Comparison of ENCODE assay signal across 32 cellular contexts in the genomic region with DNA sequence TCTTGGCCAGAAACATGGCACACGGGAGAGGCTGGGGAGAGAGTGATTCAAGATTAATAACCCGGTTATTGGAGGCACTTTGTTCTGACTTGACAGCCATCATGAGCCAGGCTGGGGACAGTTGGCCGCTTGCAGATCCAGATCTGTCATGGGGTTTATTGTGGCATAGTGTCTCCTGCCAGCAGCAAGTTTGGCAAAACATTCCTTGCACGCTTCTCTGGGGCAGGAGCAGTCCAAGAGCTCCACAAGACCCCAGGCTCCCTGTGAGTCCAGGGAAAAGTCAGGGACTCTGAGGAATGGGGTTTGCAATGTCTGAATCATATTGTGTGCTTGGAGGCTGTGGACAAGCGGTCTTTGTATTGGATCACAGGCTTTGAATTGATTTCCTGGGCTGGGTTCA.
"Had no signal": no experiment of that assay in that cellular context is flagged by ENCODE, and none has a peak within 500 bp of the region (broad histone marks: within the 10 kb centered on the region; RNA-seq: fewer than 3 reads in every experiment).

No MANE protein-coding gene starts in this region.

- H3K27ac Mint-ChIP-seq: activated CD4-positive, alpha-beta T cell treated with anti-CD3 and anti-CD28 coated beads, Interleukin-2, amount 10 ng/mL, durations not matched to agents 24 days and 14 days; activated CD8-positive, alpha-beta T cell treated with anti-CD3 and anti-CD28 coated beads for 36 hours; activated naive CD8-positive, alpha-beta T cell treated with anti-CD3 and anti-CD28 coated beads for 36 hours; activated T-cell treated with anti-CD3 and anti-CD28 coated beads, Interleukin-2, amount 50 U/mL, for 72 hours; activated T-helper 17 cell treated with anti-CD3 and anti-CD28 coated beads, Interleukin-2, amount 50 U/mL, for 72 hours; T-helper 1 cell treated with Interleukin-12 subunit alpha and Interleukin-12 subunit beta and Interleukin-4 antibody, amounts not matched to agents 30 μg/mL and 1 μg/mL, for 36 hours; T-helper 2 cell treated with Interferon-gamma antibody and Interleukin-4, amounts not matched to agents 5 μg/mL and 100 μg/mL, for 36 hours had no signal

- H3K9me3 ChIP-seq: body of pancreas, SJSA1, SK-N-SH had no signal

- H3K4me1 Mint-ChIP-seq: activated CD4-positive, alpha-beta T cell treated with anti-CD3 and anti-CD28 coated beads, Interleukin-2, amount 10 ng/mL, durations not matched to agents 24 days and 14 days; activated naive CD8-positive, alpha-beta T cell treated with anti-CD3 and anti-CD28 coated beads for 36 hours; activated T-helper 17 cell treated with anti-CD3 and anti-CD28 coated beads, Interleukin-2, amount 50 U/mL, for 72 hours had no signal

- H3K9ac ChIP-seq: SK-N-SH had no signal

- H3K27ac ChIP-seq: body of pancreas, SJSA1 had no signal

- ATAC-seq: activated CD8-positive, alpha-beta T cell treated with anti-CD3 and anti-CD28 coated beads for 36 hours; activated T-cell treated with anti-CD3 and anti-CD28 coated beads, Interleukin-2, amount 50 U/mL, for 72 hours; activated T-helper 17 cell treated with anti-CD3 and anti-CD28 coated beads, Interleukin-2, amount 50 U/mL, for 72 hours; body of pancreas; Panc1 had no signal

- H3K4me3 ChIP-seq: body of pancreas, SJSA1 had no signal

- H3K36me3 Mint-ChIP-seq: activated naive CD8-positive, alpha-beta T cell treated with anti-CD3 and anti-CD28 coated beads for 36 hours had no signal

- H3K4me1 ChIP-seq: body of pancreas, SJSA1 had no signal

- H3K4me2 ChIP-seq: SK-N-SH had no signal

- H3K27me3 ChIP-seq: body of pancreas had no signal

- H3K4me3 Mint-ChIP-seq: activated CD4-positive, alpha-beta T cell treated with anti-CD3 and anti-CD28 coated beads, Interleukin-2, amount 10 ng/mL, durations not matched to agents 24 days and 14 days; activated CD8-positive, alpha-beta T cell treated with anti-CD3 and anti-CD28 coated beads for 36 hours; activated naive CD8-positive, alpha-beta T cell treated with anti-CD3 and anti-CD28 coated beads for 36 hours; activated T-cell treated with anti-CD3 and anti-CD28 coated beads, Interleukin-2, amount 50 U/mL, for 72 hours; activated T-helper 17 cell treated with anti-CD3 and anti-CD28 coated beads, Interleukin-2, amount 50 U/mL, for 72 hours; T-helper 1 cell treated with Interleukin-12 subunit alpha and Interleukin-12 subunit beta and Interleukin-4 antibody, amounts not matched to agents 30 μg/mL and 1 μg/mL, for 36 hours; T-helper 2 cell treated with Interferon-gamma antibody and Interleukin-4, amounts not matched to agents 5 μg/mL and 100 μg/mL, for 36 hours had no signal

- H3K36me3 ChIP-seq: SJSA1 had no signal

- H3K27me3 Mint-ChIP-seq: activated CD4-positive, alpha-beta T cell treated with anti-CD3 and anti-CD28 coated beads, Interleukin-2, amount 10 ng/mL, durations not matched to agents 24 days and 14 days; activated CD8-positive, alpha-beta T cell treated with anti-CD3 and anti-CD28 coated beads for 36 hours; activated T-helper 17 cell treated with anti-CD3 and anti-CD28 coated beads, Interleukin-2, amount 50 U/mL, for 72 hours had no signal

- H3K9me3 Mint-ChIP-seq: activated CD4-positive, alpha-beta T cell treated with anti-CD3 and anti-CD28 coated beads, Interleukin-2, amount 10 ng/mL, durations not matched to agents 24 days and 14 days; activated CD8-positive, alpha-beta T cell treated with anti-CD3 and anti-CD28 coated beads for 36 hours; activated naive CD8-positive, alpha-beta T cell treated with anti-CD3 and anti-CD28 coated beads for 36 hours; activated T-cell treated with anti-CD3 and anti-CD28 coated beads, Interleukin-2, amount 50 U/mL, for 72 hours; activated T-helper 17 cell treated with anti-CD3 and anti-CD28 coated beads, Interleukin-2, amount 50 U/mL, for 72 hours; T-helper 1 cell treated with Interleukin-12 subunit alpha and Interleukin-12 subunit beta and Interleukin-4 antibody, amounts not matched to agents 30 μg/mL and 1 μg/mL, for 36 hours; T-helper 2 cell treated with Interferon-gamma antibody and Interleukin-4, amounts not matched to agents 5 μg/mL and 100 μg/mL, for 36 hours had no signal

- DNase-seq: activated CD4-positive, alpha-beta T cell treated with anti-CD3 and anti-CD28 coated beads, Interleukin-2, amount 10 ng/mL, durations not matched to agents 24 days and 14 days; activated CD4-positive, alpha-beta T cell treated with anti-CD3 and anti-CD28 coated beads, Interleukin-2, amount 50 U/mL, for 4 hours; activated CD8-positive, alpha-beta T cell treated with anti-CD3 and anti-CD28 coated beads for 36 hours; activated effector memory CD4-positive, alpha-beta T cell treated with anti-CD3 and anti-CD28 coated beads, Interleukin-2, amount 50 U/mL, for 16 hours; activated naive CD4-positive, alpha-beta T cell; activated naive CD4-positive, alpha-beta T cell treated with anti-CD3 and anti-CD28 coated beads, Interleukin-2, amount 50 U/mL, for 16 hours; activated naive CD8-positive, alpha-beta T cell treated with anti-CD3 and anti-CD28 coated beads for 36 hours; activated T-cell treated with anti-CD3 and anti-CD28 coated beads, Interleukin-2, amount 50 U/mL, for 1 hour; activated T-cell treated with anti-CD3 and anti-CD28 coated beads, Interleukin-2, amount 50 U/mL, for 72 hours; amniotic stem cell; body of pancreas; Kasumi-1; KG1; MM.1S; MV-4-11; NCI-H1092; NCI-H1436 treated with DMSO at 0.1 percent for 48 hours; NCI-H1694 treated with DMSO at 0.1 percent for 48 hours; NCI-H2029 treated with DMSO at 0.1 percent for 48 hours; NCI-H2171 treated with DMSO at 0.1 percent for 48 hours; NCI-H2227 treated with DMSO at 0.1 percent for 48 hours; NCI-H524; NCI-H69; NCI-H82; RPMI8226; SHP77 treated with DMSO at 0.1 percent for 48 hours; SK-N-SH had no signal
